Comparison of ENCODE assay signal across 10 cellular contexts in the genomic region with DNA sequence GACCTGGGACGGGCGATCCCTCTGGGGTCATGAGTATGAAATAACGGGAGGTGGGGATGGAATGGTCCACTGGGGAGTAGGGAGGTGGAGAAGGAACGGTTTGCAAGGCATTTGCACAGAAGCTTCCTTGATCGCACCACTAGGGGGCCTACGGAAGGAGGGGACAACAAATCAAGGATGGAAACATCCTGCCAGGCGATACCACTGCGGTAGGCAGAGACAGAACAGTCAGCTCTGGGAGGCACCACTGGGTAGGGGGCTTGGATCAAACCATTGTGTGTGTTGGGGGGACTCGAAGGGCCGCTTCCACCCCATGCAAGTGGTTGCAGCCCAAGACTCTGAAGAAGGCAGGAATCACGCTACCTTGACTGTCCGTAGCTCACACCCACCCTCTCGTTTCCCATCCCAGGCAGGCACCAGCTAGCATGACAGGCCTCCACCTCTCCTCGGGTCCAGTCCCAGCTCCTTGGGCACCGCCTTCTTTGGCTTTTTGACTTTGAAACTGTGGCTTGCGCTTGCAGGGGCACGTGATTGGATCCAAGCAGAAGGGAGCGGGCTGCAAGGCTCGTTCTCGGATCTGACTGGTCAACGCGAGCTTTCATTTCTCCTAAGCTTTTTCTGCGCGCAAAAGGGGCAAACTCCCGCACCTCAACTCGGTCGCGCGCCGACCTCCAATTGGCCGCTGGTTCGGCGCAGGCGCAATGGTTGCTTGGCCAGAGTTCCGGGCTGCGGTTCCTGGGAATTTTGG. TPM values are rescaled to one million over a fixed set of nuclear protein-coding genes. Genes with fewer than 3 reads are reported as not detected.
A peak's percentile ranks its signal among the peaks of the same experiment; 100 is the strongest.
DNase-seq lines count a peak whose midpoint lies in the region; ATAC-seq and TF ChIP-seq lines count a peak whose summit lies in the region.
"Had no signal": no experiment of that assay in that cellular context is flagged by ENCODE, and none has a peak within 500 bp of the region (broad histone marks: within the 10 kb centered on the region; RNA-seq: fewer than 3 reads in every experiment).

No MANE protein-coding gene starts in this region.

- H3K27me3 ChIP-seq in CD8-positive, alpha-beta memory T cell (ENCODE audit: insufficient read depth, low read length, poor library complexity, severe bottlenecking) = no peaks in the 10 kb centered on the region
- H3K27me3 ChIP-seq in prostate gland (replicated peaks; ENCODE audit: insufficient read depth) = no peaks in the 10 kb centered on the region

- POLR2A ChIA-PET in CD8-positive, alpha-beta memory T cell (lab: Charles Lee) = no interaction called here

- 88% methylated on average over 35 of the region's 36 CpGs for WGBS in prostate gland

- no peak for TF ChIP-seq CTCF in prostate gland (IDR thresholded peaks at IDR 0.05)

- no peak for ATAC-seq in memory B cell (ENCODE audit: low read depth)

- no peak overlapping the region for H3K27ac Mint-ChIP-seq in CD8-positive, alpha-beta memory T cell
- no peak overlapping the region for H3K27ac Mint-ChIP-seq in activated T-helper 2 cell treated with anti-CD3 and anti-CD28 coated beads, Interferon-gamma antibody, Interleukin-2, Interleukin-4, amounts not matched to agents 10 μg/mL and 5 μg/mL and 100 μg/mL, durations not matched to agents 14 hours and 24 hours and 36 hours
- no peak overlapping the region for H3K27ac Mint-ChIP-seq in memory B cell

- no peaks in the 10 kb centered on the region for H3K36me3 ChIP-seq in CD8-positive, alpha-beta memory T cell (ENCODE audit: insufficient read depth, low read length)
- H3K36me3 ChIP-seq in prostate gland = no peaks in the 10 kb centered on the region

- no peaks in the 10 kb centered on the region for H3K4me1 Mint-ChIP-seq in CD8-positive, alpha-beta memory T cell
- no peaks in the 10 kb centered on the region for H3K4me1 Mint-ChIP-seq in activated T-helper 2 cell treated with anti-CD3 and anti-CD28 coated beads, Interferon-gamma antibody, Interleukin-2, Interleukin-4, amounts not matched to agents 10 μg/mL and 5 μg/mL and 100 μg/mL, durations not matched to agents 14 hours and 24 hours and 36 hours (ENCODE audit: low read depth)
- H3K4me1 Mint-ChIP-seq in memory B cell = peaks cover 3% of the 10 kb centered on the region

- intact Hi-C loops in activated T-helper 2 cell treated with anti-CD3 and anti-CD28 coated beads, Interferon-gamma antibody, Interleukin-2, Interleukin-4, amounts not matched to agents 10 μg/mL and 5 μg/mL and 100 μg/mL, durations not matched to agents 14 hours and 24 hours and 36 hours (cut with micrococcal nuclease) = no loop called here
- intact Hi-C loops in prostate gland (cut with DNase I) = no loop called here

- H3K27me3 Mint-ChIP-seq in CD8-positive, alpha-beta memory T cell = peaks cover 8% of the 10 kb centered on the region in 2 donors
- H3K27me3 Mint-ChIP-seq in activated T-helper 2 cell treated with anti-CD3 and anti-CD28 coated beads, Interferon-gamma antibody, Interleukin-2, Interleukin-4, amounts not matched to agents 10 μg/mL and 5 μg/mL and 100 μg/mL, durations not matched to agents 14 hours and 24 hours and 36 hours (ENCODE audit: low read depth) = no peaks in the 10 kb centered on the region
- no peaks in the 10 kb centered on the region for H3K27me3 Mint-ChIP-seq in memory B cell

- no peaks in the 10 kb centered on the region for H3K4me1 ChIP-seq in CD8-positive, alpha-beta memory T cell (ENCODE audit: insufficient read depth, low read length)
- no peaks in the 10 kb centered on the region for H3K4me1 ChIP-seq in prostate gland (replicated peaks)

- H3K4me3 Mint-ChIP-seq in CD8-positive, alpha-beta memory T cell = peak overlapping the region in 6 of 7 donors; percentile 69 to 80 (median 75)
- H3K4me3 Mint-ChIP-seq in activated T-helper 2 cell treated with anti-CD3 and anti-CD28 coated beads, Interferon-gamma antibody, Interleukin-2, Interleukin-4, amounts not matched to agents 10 μg/mL and 5 μg/mL and 100 μg/mL, durations not matched to agents 14 hours and 24 hours and 36 hours (ENCODE audit: low read depth) = peak overlapping the region; percentile 8
- peak overlapping the region; percentile 72 for H3K4me3 Mint-ChIP-seq in memory B cell

- peak in 4 of 5 donors; percentile 4 to 52 (median 22) for DNase-seq in CD8-positive, alpha-beta memory T cell
- DNase-seq in HT1080 (ENCODE audit: low read depth) (peak; percentile 7), memory B cell (ENCODE audit: low spot score in 2 of 2) (no peak), SHP77 (lab: John Stamatoyannopoulos, UW) (no peak), NOMO-1 treated with DMSO at 0.1 percent for 48 hours (lab: John Stamatoyannopoulos, UW; ENCODE audit: unreplicated experiment) (no peak), prostate gland (ENCODE audit: low spot score) (no peak), NCI-H2081 treated with DMSO at 0.1 percent for 48 hours (lab: John Stamatoyannopoulos, UW) (no peak)
- DNase-seq in activated T-helper 2 cell treated with anti-CD3 and anti-CD28 coated beads, Interferon-gamma antibody, Interleukin-2, Interleukin-4, amounts not matched to agents 10 μg/mL and 5 μg/mL and 100 μg/mL, durations not matched to agents 14 hours and 24 hours and 36 hours (ENCODE audit: low spot score) = no peak
- DNase-seq: hippocampal formation had no signal

- H3K36me3 Mint-ChIP-seq in CD8-positive, alpha-beta memory T cell = peaks cover 0 to 4% (median 0%) of the 10 kb centered on the region in 3 donors
- H3K36me3 Mint-ChIP-seq in activated T-helper 2 cell treated with anti-CD3 and anti-CD28 coated beads, Interferon-gamma antibody, Interleukin-2, Interleukin-4, amounts not matched to agents 10 μg/mL and 5 μg/mL and 100 μg/mL, durations not matched to agents 14 hours and 24 hours and 36 hours (ENCODE audit: low read depth) = no peaks in the 10 kb centered on the region
- H3K36me3 Mint-ChIP-seq in memory B cell = no peaks in the 10 kb centered on the region

- H3K9me3 Mint-ChIP-seq in CD8-positive, alpha-beta memory T cell = peaks cover 0 to 5% (median 2%) of the 10 kb centered on the region in 5 donors
- peaks cover 7% of the 10 kb centered on the region for H3K9me3 Mint-ChIP-seq in activated T-helper 2 cell treated with anti-CD3 and anti-CD28 coated beads, Interferon-gamma antibody, Interleukin-2, Interleukin-4, amounts not matched to agents 10 μg/mL and 5 μg/mL and 100 μg/mL, durations not matched to agents 14 hours and 24 hours and 36 hours
- peaks cover 4% of the 10 kb centered on the region for H3K9me3 Mint-ChIP-seq in memory B cell

- H3K4me3 ChIP-seq in CD8-positive, alpha-beta memory T cell (ENCODE audit: low read length) = no peak overlapping the region
- H3K4me3 ChIP-seq in prostate gland = no peak overlapping the region

- no peak overlapping the region for H3K27ac ChIP-seq in CD8-positive, alpha-beta memory T cell (ENCODE audit: low read depth, low read length)
- no peak overlapping the region for H3K27ac ChIP-seq in prostate gland

- TF ChIP-seq POLR2A in prostate gland (IDR thresholded peaks at IDR 0.05) = no peak

- CTCF ChIA-PET in CD8-positive, alpha-beta memory T cell (lab: Charles Lee) = interaction anchor here (1.3 kb wide), 1 partner anchor 9 kb away, joined by 3 read pairs; no protein-coding TSS in a partner anchor

- H3K9me3 ChIP-seq in CD8-positive, alpha-beta memory T cell (ENCODE audit: low read length) = no peaks in the 10 kb centered on the region
- no peaks in the 10 kb centered on the region for H3K9me3 ChIP-seq in prostate gland

RNA-seq across cellular contexts. Expression of gene GAGE1, which starts 28.4 kb away (rescaled TPM):
- not detected for total RNA-seq in CD8-positive, alpha-beta memory T cell
- not detected for polyA plus RNA-seq in CD8-positive, alpha-beta memory T cell
- total RNA-seq in HT1080 (2014; rRNA removed; shearing (Covaris generic)) = 40.0 and 84.7 TPM in 2 replicates
- 6.2 and 20.1 TPM in 2 replicates for polyA plus RNA-seq in HT1080 (2015; cell fraction: cytosol; rRNA removed)
- polyA plus RNA-seq in HT1080 (2015; cell fraction: nucleus; rRNA removed) = 1.8 and 2.9 TPM in 2 replicates
- not detected in 2 replicates for total RNA-seq in activated T-helper 2 cell treated with anti-CD3 and anti-CD28 coated beads, Interferon-gamma antibody, Interleukin-2, Interleukin-4, amounts not matched to agents 10 μg/mL and 5 μg/mL and 100 μg/mL, durations not matched to agents 14 hours and 24 hours and 36 hours
- 1 to 10 TPM in 1 of 2 donors, not detected in 1; 9.8 TPM for total RNA-seq in prostate gland
- total RNA-seq: activated CD8-positive, alpha-beta memory T cell treated with anti-CD3 and anti-CD28 coated beads for 36 hours had no signal

RNA-seq across cellular contexts. Expression of gene GAGE2A, which starts 37.9 kb away (rescaled TPM):
- not detected for total RNA-seq in CD8-positive, alpha-beta memory T cell
- not detected for polyA plus RNA-seq in CD8-positive, alpha-beta memory T cell
- 5.9 and 15.7 TPM in 2 replicates for total RNA-seq in HT1080 (2014; rRNA removed; shearing (Covaris generic))
- polyA plus RNA-seq in HT1080 (2015; cell fraction: cytosol; rRNA removed) = 7.5 and 9.2 TPM in 2 replicates
- polyA plus RNA-seq in HT1080 (2015; cell fraction: nucleus; rRNA removed) = 1.1 and 2.3 TPM in 2 replicates
- total RNA-seq in activated T-helper 2 cell treated with anti-CD3 and anti-CD28 coated beads, Interferon-gamma antibody, Interleukin-2, Interleukin-4, amounts not matched to agents 10 μg/mL and 5 μg/mL and 100 μg/mL, durations not matched to agents 14 hours and 24 hours and 36 hours = not detected in 2 replicates
- not detected for total RNA-seq in prostate gland
- total RNA-seq: activated CD8-positive, alpha-beta memory T cell treated with anti-CD3 and anti-CD28 coated beads for 36 hours had no signal

RNA-seq across cellular contexts. Expression of gene GAGE12H, which starts 47.5 kb away (rescaled TPM):
- not detected for total RNA-seq in CD8-positive, alpha-beta memory T cell
- not detected for polyA plus RNA-seq in CD8-positive, alpha-beta memory T cell
- total RNA-seq in HT1080 (2014; rRNA removed; shearing (Covaris generic)) = not detected in 2 replicates
- not detected in 2 replicates for polyA plus RNA-seq in HT1080 (2015; cell fraction: cytosol; rRNA removed)
- not detected in 2 replicates for polyA plus RNA-seq in HT1080 (2015; cell fraction: nucleus; rRNA removed)
- total RNA-seq in activated T-helper 2 cell treated with anti-CD3 and anti-CD28 coated beads, Interferon-gamma antibody, Interleukin-2, Interleukin-4, amounts not matched to agents 10 μg/mL and 5 μg/mL and 100 μg/mL, durations not matched to agents 14 hours and 24 hours and 36 hours = not detected in 2 replicates
- not detected for total RNA-seq in prostate gland
- total RNA-seq: activated CD8-positive, alpha-beta memory T cell treated with anti-CD3 and anti-CD28 coated beads for 36 hours had no signal

RNA-seq across cellular contexts. Expression of gene GAGE12G, which starts 57.0 kb away (rescaled TPM):
- not detected for total RNA-seq in CD8-positive, alpha-beta memory T cell
- not detected for polyA plus RNA-seq in CD8-positive, alpha-beta memory T cell
- total RNA-seq in HT1080 (2014; rRNA removed; shearing (Covaris generic)) = not detected in 2 replicates
- 0.43 TPM in 1 of 2 replicates, not detected in the other for polyA plus RNA-seq in HT1080 (2015; cell fraction: cytosol; rRNA removed)
- not detected in 2 replicates for polyA plus RNA-seq in HT1080 (2015; cell fraction: nucleus; rRNA removed)
- not detected in 2 replicates for total RNA-seq in activated T-helper 2 cell treated with anti-CD3 and anti-CD28 coated beads, Interferon-gamma antibody, Interleukin-2, Interleukin-4, amounts not matched to agents 10 μg/mL and 5 μg/mL and 100 μg/mL, durations not matched to agents 14 hours and 24 hours and 36 hours
- total RNA-seq in prostate gland = not detected
- total RNA-seq: activated CD8-positive, alpha-beta memory T cell treated with anti-CD3 and anti-CD28 coated beads for 36 hours had no signal

Comparison
In these comparisons a context has a peak if more than half of its experiments do, and no peak if none do; other contexts are left out.
1. DNase-seq: peak in CD8-positive, alpha-beta memory T cell (4 of 5) and HT1080 (single experiment); none in activated T-helper 2 cell treated with anti-CD3 and anti-CD28 coated beads, Interferon-gamma antibody, Interleukin-2, Interleukin-4, amounts not matched to agents 10 μg/mL and 5 μg/mL and 100 μg/mL, durations not matched to agents 14 hours and 24 hours and 36 hours (single experiment), memory B cell (0 of 2), SHP77 (0 of 2), NOMO-1 treated with DMSO at 0.1 percent for 48 hours (single experiment), prostate gland (single experiment) and NCI-H2081 treated with DMSO at 0.1 percent for 48 hours (single experiment).
2. H3K4me3 Mint-ChIP-seq: peak in every context shown above with its lines; median percentile 75 in CD8-positive, alpha-beta memory T cell; 72 in memory B cell; 8 in activated T-helper 2 cell treated with anti-CD3 and anti-CD28 coated beads, Interferon-gamma antibody, Interleukin-2, Interleukin-4, amounts not matched to agents 10 μg/mL and 5 μg/mL and 100 μg/mL, durations not matched to agents 14 hours and 24 hours and 36 hours.